19 cellular contexts compared by ENCODE assay signal in the genomic region with DNA sequence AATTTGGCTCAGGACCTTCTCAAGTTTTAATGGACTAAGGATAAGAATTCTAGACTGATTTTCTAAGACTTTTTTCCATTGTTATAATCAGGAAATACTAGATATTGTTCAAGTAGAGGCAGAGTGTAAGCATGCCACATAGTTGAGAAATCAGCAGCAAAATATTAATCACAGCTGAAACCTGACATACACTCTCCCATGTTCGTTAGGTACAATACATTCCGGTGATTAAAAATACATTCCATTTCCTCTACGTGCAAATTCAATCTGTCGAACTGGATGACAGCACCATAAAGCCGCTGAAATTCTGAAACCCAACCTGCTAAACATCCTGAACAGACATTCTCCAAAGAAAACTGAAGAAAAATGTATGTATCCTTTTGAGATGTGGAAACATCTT.
A peak's percentile ranks its signal among the peaks of the same experiment; 100 is the strongest.
DNase-seq lines count a peak whose midpoint lies in the region; ATAC-seq and TF ChIP-seq lines count a peak whose summit lies in the region.
"Had no signal": no experiment of that assay in that cellular context is flagged by ENCODE, and none has a peak within 500 bp of the region (broad histone marks: within the 10 kb centered on the region; RNA-seq: fewer than 3 reads in every experiment).

No MANE protein-coding gene starts in this region.

- no peaks in the 10 kb centered on the region; the same call in 1 of the 2 replicates for H3K36me3 ChIP-seq in GM23338 (ENCODE audit: insufficient read depth)
- no peaks in the 10 kb centered on the region for H3K36me3 ChIP-seq in sigmoid colon
- H3K36me3 ChIP-seq: lower lobe of right lung, SJSA1 had no signal

- DNase-seq in GM23338 (ENCODE audit: low spot score) (no peak), RWPE1 (ENCODE audit: low spot score) (no peak), epithelial cell of esophagus (ENCODE audit: low read depth) (peak; percentile 87), omental fat pad (ENCODE audit: low spot score) (no peak), sigmoid colon (no peak), NCI-H510A treated with DMSO at 0.1 percent for 48 hours (lab: John Stamatoyannopoulos, UW) (no peak)
- no peak for DNase-seq in stimulated activated effector memory CD8-positive, alpha-beta T cell treated with anti-CD3 and anti-CD28 coated beads, Interleukin-12 subunit alpha, Interleukin-12 subunit beta, amount 100 ng/mL, for 72 hours (ENCODE audit: low spot score in 2 of 2)
- DNase-seq: activated CD8-positive, alpha-beta memory T cell treated with anti-CD3 and anti-CD28 coated beads, Interleukin-2, amount 50 U/mL, for 48 hours; activated naive CD4-positive, alpha-beta T cell treated with anti-CD3 and anti-CD28 coated beads for 36 hours; glutamatergic neuron; naive thymus-derived CD4-positive, alpha-beta T cell; NCI-H69; stimulated activated CD4-positive, alpha-beta T cell treated with anti-CD3 and anti-CD28 coated beads, Interleukin-4, amount 100 ng/mL, for 1 hour; T-helper 9 cell had no signal

- no peak overlapping the region for H2AFZ ChIP-seq in GM23338
- H2AFZ ChIP-seq: parathyroid adenoma had no signal

- TF ChIP-seq CTCF in GM23338 (conservative IDR thresholded peaks at IDR 0.05; ENCODE audit: low read depth in 2 of 2) = no peak
- TF ChIP-seq CTCF in RWPE1 (conservative IDR thresholded peaks at IDR 0.05; ENCODE audit: low read depth) = no peak
- TF ChIP-seq CTCF in epithelial cell of esophagus (IDR thresholded peaks at IDR 0.05; ENCODE audit: insufficient read depth, low read depth, low read length, missing control alignments) = no peak
- TF ChIP-seq CTCF in omental fat pad (IDR thresholded peaks at IDR 0.05) = no peak
- TF ChIP-seq CTCF in sigmoid colon (IDR thresholded peaks at IDR 0.05) = no peak

- H3K27ac Mint-ChIP-seq in GM23338 = no peak overlapping the region
- no peak overlapping the region for H3K27ac Mint-ChIP-seq in stimulated activated effector memory CD8-positive, alpha-beta T cell treated with anti-CD3 and anti-CD28 coated beads, Interleukin-12 subunit alpha, Interleukin-12 subunit beta, amount 100 ng/mL, for 72 hours
- H3K27ac Mint-ChIP-seq: dendritic cell treated with granulocyte-macrophage colony-stimulating factor and Interleukin-4, amounts not matched to agents 40 ng/mL and 50 ng/mL, for 4 days had no signal

- H3K4me1 Mint-ChIP-seq in GM23338 = peaks cover 70% of the 10 kb centered on the region
- H3K4me1 Mint-ChIP-seq in stimulated activated effector memory CD8-positive, alpha-beta T cell treated with anti-CD3 and anti-CD28 coated beads, Interleukin-12 subunit alpha, Interleukin-12 subunit beta, amount 100 ng/mL, for 72 hours = peaks cover 18% of the 10 kb centered on the region

- peaks cover 3% of the 10 kb centered on the region for H3K27me3 Mint-ChIP-seq in GM23338 (ENCODE audit: insufficient read depth, low read depth, poor library complexity)
- H3K27me3 Mint-ChIP-seq: naive thymus-derived CD4-positive, alpha-beta T cell had no signal

- POLR2A ChIA-PET in RWPE1 (lab: Yijun Ruan, JAX; ENCODE audit: low non-redundant PET) = interaction anchor here (0.6 kb wide), 1 partner anchor 20 kb away, joined by 4 read pairs; no protein-coding TSS in a partner anchor

- H3F3A ChIP-seq in GM23338 (replicated peaks; ENCODE audit: low read depth) = no peaks in the 10 kb centered on the region

- peaks cover 8% of the 10 kb centered on the region; the same call in 2 of the 3 replicates for H3K9me3 Mint-ChIP-seq in GM23338
- H3K9me3 Mint-ChIP-seq in stimulated activated effector memory CD8-positive, alpha-beta T cell treated with anti-CD3 and anti-CD28 coated beads, Interleukin-12 subunit alpha, Interleukin-12 subunit beta, amount 100 ng/mL, for 72 hours = no peaks in the 10 kb centered on the region
- H3K9me3 Mint-ChIP-seq: activated naive CD4-positive, alpha-beta T cell treated with anti-CD3 and anti-CD28 coated beads for 36 hours; dendritic cell treated with granulocyte-macrophage colony-stimulating factor and Interleukin-4, amounts not matched to agents 40 ng/mL and 50 ng/mL, for 4 days had no signal

- H3K4me3 ChIP-seq in GM23338 (no peak overlapping the region), epithelial cell of esophagus (ENCODE audit: low read length) (peak overlapping the region; percentile 11), sigmoid colon (no peak overlapping the region)
- H3K4me3 ChIP-seq: lower lobe of right lung, SJSA1, skin epidermis had no signal

- TF ChIP-seq POLR2A in sigmoid colon (IDR thresholded peaks at IDR 0.05) = no peak

- H3K27me3 ChIP-seq in GM23338 (ENCODE audit: insufficient read depth) = no peaks in the 10 kb centered on the region
- no peaks in the 10 kb centered on the region for H3K27me3 ChIP-seq in sigmoid colon
- H3K27me3 ChIP-seq: SJSA1 had no signal

- H3K4me2 ChIP-seq in GM23338 = 0 out of 2 replicates have a peak overlapping the region, but pooled peaks have one; percentile 3

- no peaks in the 10 kb centered on the region for H3K9me2 ChIP-seq in GM23338 (ENCODE audit: insufficient read depth)

- no peak for TF ChIP-seq EP300 in sigmoid colon (IDR thresholded peaks at IDR 0.05)

- peaks cover 56% of the 10 kb centered on the region for H3K36me3 Mint-ChIP-seq in GM23338 (ENCODE audit: low read depth)
- peaks cover 48% of the 10 kb centered on the region for H3K36me3 Mint-ChIP-seq in stimulated activated effector memory CD8-positive, alpha-beta T cell treated with anti-CD3 and anti-CD28 coated beads, Interleukin-12 subunit alpha, Interleukin-12 subunit beta, amount 100 ng/mL, for 72 hours

- H3K27ac ChIP-seq in GM23338 (ENCODE audit: low read depth) (no peak overlapping the region; the same call in 1 of the 2 replicates), RWPE1 (peak overlapping the region; percentile 96; the same call in 1 of the 2 replicates), sigmoid colon (no peak overlapping the region)
- H3K27ac ChIP-seq: lower lobe of right lung, parathyroid adenoma had no signal

- H3K9me3 ChIP-seq in sigmoid colon = no peaks in the 10 kb centered on the region
- H3K9me3 ChIP-seq: lower lobe of right lung, SJSA1 had no signal

- intact Hi-C loops in sigmoid colon (cut with DNase I) = no loop called here

- CTCF ChIA-PET in RWPE1 (lab: Yijun Ruan, JAX) = no interaction called here

- WGBS in sigmoid colon, 2 donors = 73 to 74% methylated on average over 5 of the region's 5 CpGs

- ATAC-seq in GM23338 (no peak), omental fat pad (ENCODE audit: low FRiP score) (peak; percentile 51)
- no peak for ATAC-seq in stimulated activated effector memory CD8-positive, alpha-beta T cell treated with anti-CD3 and anti-CD28 coated beads, Interleukin-12 subunit alpha, Interleukin-12 subunit beta, amount 100 ng/mL, for 72 hours
- ATAC-seq: naive thymus-derived CD4-positive, alpha-beta T cell had no signal

- H3K4me1 ChIP-seq in GM23338 (ENCODE audit: insufficient read depth) = peaks cover 57% of the 10 kb centered on the region
- no peaks in the 10 kb centered on the region for H3K4me1 ChIP-seq in sigmoid colon
- H3K4me1 ChIP-seq: parathyroid adenoma, SJSA1 had no signal

- H3K79me2 ChIP-seq in GM23338 (replicated peaks; ENCODE audit: insufficient read depth) = peaks cover 99% of the 10 kb centered on the region
- H3K79me2 ChIP-seq: parathyroid adenoma had no signal

- peaks cover 52% of the 10 kb centered on the region for H4K20me1 ChIP-seq in GM23338 (replicated peaks; ENCODE audit: insufficient read depth)

- H3K4me3 Mint-ChIP-seq in GM23338 = no peak overlapping the region
- no peak overlapping the region for H3K4me3 Mint-ChIP-seq in stimulated activated effector memory CD8-positive, alpha-beta T cell treated with anti-CD3 and anti-CD28 coated beads, Interleukin-12 subunit alpha, Interleukin-12 subunit beta, amount 100 ng/mL, for 72 hours
- H3K4me3 Mint-ChIP-seq: dendritic cell treated with granulocyte-macrophage colony-stimulating factor and Interleukin-4, amounts not matched to agents 40 ng/mL and 50 ng/mL, for 4 days had no signal

TF ChIP-seq in GM23338, 12 proteins besides CTCF, POLR2A, EP300 and RAD21:
- TF ChIP-seq NANOG (IDR thresholded peaks at IDR 0.05; ENCODE audit: borderline replicate concordance) (no peak), ZNF331 (CRISPR knock-in tag; IDR thresholded peaks at IDR 0.05; ENCODE audit: low read depth) (no peak), JUNB (IDR thresholded peaks at IDR 0.05; ENCODE audit: unreplicated experiment) (no peak)
- TF ChIP-seq, protein P1, sequence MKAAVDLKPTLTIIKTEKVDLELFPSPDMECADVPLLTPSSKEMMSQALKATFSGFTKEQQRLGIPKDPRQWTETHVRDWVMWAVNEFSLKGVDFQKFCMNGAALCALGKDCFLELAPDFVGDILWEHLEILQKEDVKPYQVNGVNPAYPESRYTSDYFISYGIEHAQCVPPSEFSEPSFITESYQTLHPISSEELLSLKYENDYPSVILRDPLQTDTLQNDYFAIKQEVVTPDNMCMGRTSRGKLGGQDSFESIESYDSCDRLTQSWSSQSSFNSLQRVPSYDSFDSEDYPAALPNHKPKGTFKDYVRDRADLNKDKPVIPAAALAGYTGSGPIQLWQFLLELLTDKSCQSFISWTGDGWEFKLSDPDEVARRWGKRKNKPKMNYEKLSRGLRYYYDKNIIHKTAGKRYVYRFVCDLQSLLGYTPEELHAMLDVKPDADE (IDR thresholded peaks at IDR 0.05) = no peak
- TF ChIP-seq, protein P2, sequence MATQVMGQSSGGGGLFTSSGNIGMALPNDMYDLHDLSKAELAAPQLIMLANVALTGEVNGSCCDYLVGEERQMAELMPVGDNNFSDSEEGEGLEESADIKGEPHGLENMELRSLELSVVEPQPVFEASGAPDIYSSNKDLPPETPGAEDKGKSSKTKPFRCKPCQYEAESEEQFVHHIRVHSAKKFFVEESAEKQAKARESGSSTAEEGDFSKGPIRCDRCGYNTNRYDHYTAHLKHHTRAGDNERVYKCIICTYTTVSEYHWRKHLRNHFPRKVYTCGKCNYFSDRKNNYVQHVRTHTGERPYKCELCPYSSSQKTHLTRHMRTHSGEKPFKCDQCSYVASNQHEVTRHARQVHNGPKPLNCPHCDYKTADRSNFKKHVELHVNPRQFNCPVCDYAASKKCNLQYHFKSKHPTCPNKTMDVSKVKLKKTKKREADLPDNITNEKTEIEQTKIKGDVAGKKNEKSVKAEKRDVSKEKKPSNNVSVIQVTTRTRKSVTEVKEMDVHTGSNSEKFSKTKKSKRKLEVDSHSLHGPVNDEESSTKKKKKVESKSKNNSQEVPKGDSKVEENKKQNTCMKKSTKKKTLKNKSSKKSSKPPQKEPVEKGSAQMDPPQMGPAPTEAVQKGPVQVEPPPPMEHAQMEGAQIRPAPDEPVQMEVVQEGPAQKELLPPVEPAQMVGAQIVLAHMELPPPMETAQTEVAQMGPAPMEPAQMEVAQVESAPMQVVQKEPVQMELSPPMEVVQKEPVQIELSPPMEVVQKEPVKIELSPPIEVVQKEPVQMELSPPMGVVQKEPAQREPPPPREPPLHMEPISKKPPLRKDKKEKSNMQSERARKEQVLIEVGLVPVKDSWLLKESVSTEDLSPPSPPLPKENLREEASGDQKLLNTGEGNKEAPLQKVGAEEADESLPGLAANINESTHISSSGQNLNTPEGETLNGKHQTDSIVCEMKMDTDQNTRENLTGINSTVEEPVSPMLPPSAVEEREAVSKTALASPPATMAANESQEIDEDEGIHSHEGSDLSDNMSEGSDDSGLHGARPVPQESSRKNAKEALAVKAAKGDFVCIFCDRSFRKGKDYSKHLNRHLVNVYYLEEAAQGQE (IDR thresholded peaks at IDR 0.05; ENCODE audit: unreplicated experiment) = no peak
